ENCODE assay signal across 15 cellular contexts in genomic region chrX:23888887-23889501, GRCh38. TPM values are rescaled to one million over a fixed set of nuclear protein-coding genes. Genes with fewer than 3 reads are reported as not detected.
DNase-seq lines count a peak whose midpoint lies in the region; ATAC-seq, FAIRE-seq and TF ChIP-seq lines count a peak whose summit lies in the region.
"Had no signal": no experiment of that assay in that cellular context is flagged by ENCODE, and none has a peak within 500 bp of the region (broad histone marks: within the 10 kb centered on the region; RNA-seq: fewer than 3 reads in every experiment).

No MANE protein-coding gene starts in this region.

- no peak overlapping the region for H3K27ac Mint-ChIP-seq in activated CD4-positive, alpha-beta memory T cell treated with anti-CD3 and anti-CD28 coated beads, Interleukin-2, amount 10 ng/mL, durations not matched to agents 7 days and 5 days
- H3K27ac Mint-ChIP-seq: B cell had no signal

- no peaks in the 10 kb centered on the region for H3K9me3 Mint-ChIP-seq in activated CD4-positive, alpha-beta memory T cell treated with anti-CD3 and anti-CD28 coated beads, Interleukin-2, amount 10 ng/mL, durations not matched to agents 7 days and 5 days

- H3K36me3 ChIP-seq in skeletal muscle satellite cell (ENCODE audit: insufficient read depth, low read length) = no peaks in the 10 kb centered on the region
- H3K36me3 ChIP-seq: upper lobe of right lung had no signal

- no peaks in the 10 kb centered on the region for H3K27me3 ChIP-seq in skeletal muscle satellite cell (ENCODE audit: control insufficient read depth, insufficient read depth, low read length)
- H3K27me3 ChIP-seq: upper lobe of right lung had no signal

- no peaks in the 10 kb centered on the region for H3K36me3 Mint-ChIP-seq in activated CD4-positive, alpha-beta memory T cell treated with anti-CD3 and anti-CD28 coated beads, Interleukin-2, amount 10 ng/mL, durations not matched to agents 7 days and 5 days (ENCODE audit: low read depth)

- H3K4me1 ChIP-seq in skeletal muscle satellite cell (ENCODE audit: control insufficient read depth, insufficient read depth, low read length) = peaks cover 21% of the 10 kb centered on the region
- H3K4me1 ChIP-seq: upper lobe of right lung had no signal

- FAIRE-seq in G401.6 (lab: Jason Lieb, UNC) = peak; percentile 40
- FAIRE-seq in RCC 7860 (lab: Jason Lieb, UNC) = no peak

- peak overlapping the region; percentile 35 for H3K4me2 ChIP-seq in skeletal muscle satellite cell (ENCODE audit: low read length)

- DNase-seq in RCC 7860 (ENCODE audit: low spot score) (peak; percentile 30), fibroblast of mammary gland (ENCODE audit: low read depth) (peak; percentile 41), GM10266 (ENCODE audit: extremely low spot score) (no peak), NCI-H446 treated with DMSO at 0.1 percent for 48 hours (lab: John Stamatoyannopoulos, UW) (no peak)
- DNase-seq in activated CD4-positive, alpha-beta memory T cell treated with anti-CD3 and anti-CD28 coated beads, Interleukin-2, amount 10 ng/mL, durations not matched to agents 7 days and 5 days = no peak
- DNase-seq: activated gamma-delta T cell; GOT3; NCI-H1092; stimulated activated CD4-positive, alpha-beta T cell treated with anti-CD3 and anti-CD28 coated beads, Interleukin-4, amount 100 ng/mL, for 24 hours; upper lobe of right lung had no signal

- no peak overlapping the region for H3K4me3 ChIP-seq in fibroblast of mammary gland (ENCODE audit: control insufficient read depth, low read depth, low read length)
- H3K4me3 ChIP-seq in skeletal muscle satellite cell (ENCODE audit: low read length) = no peak overlapping the region
- H3K4me3 ChIP-seq: upper lobe of right lung had no signal

- no peaks in the 10 kb centered on the region for H3K27me3 Mint-ChIP-seq in activated CD4-positive, alpha-beta memory T cell treated with anti-CD3 and anti-CD28 coated beads, Interleukin-2, amount 10 ng/mL, durations not matched to agents 7 days and 5 days
- H3K27me3 Mint-ChIP-seq: B cell had no signal

- no peak overlapping the region for H3K4me3 Mint-ChIP-seq in activated CD4-positive, alpha-beta memory T cell treated with anti-CD3 and anti-CD28 coated beads, Interleukin-2, amount 10 ng/mL, durations not matched to agents 7 days and 5 days
- H3K4me3 Mint-ChIP-seq: B cell had no signal

- no peaks in the 10 kb centered on the region for H3K9me3 ChIP-seq in skeletal muscle satellite cell (replicated peaks; ENCODE audit: low read length)
- H3K9me3 ChIP-seq: upper lobe of right lung had no signal

- peak overlapping the region; percentile 30 for H3K9ac ChIP-seq in skeletal muscle satellite cell (ENCODE audit: low read depth, low read length)

- TF ChIP-seq CTCF in fibroblast of mammary gland (conservative IDR thresholded peaks at IDR 0.05; ENCODE audit: control insufficient read depth, insufficient read depth, low read depth, low read length) (no peak), GM10266 (IDR thresholded peaks at IDR 0.05; ENCODE audit: control insufficient read depth, insufficient read depth, low read depth, missing control alignments) (no peak)

- CTCF ChIA-PET in activated CD4-positive, alpha-beta memory T cell treated with anti-CD3 and anti-CD28 coated beads, Interleukin-2, amount 10 ng/mL, durations not matched to agents 7 days and 5 days (lab: Charles Lee) = interaction anchor here (0.7 to 0.9 kb wide), 2 partner anchors 13 to 15 kb away, joined by 5 read pairs; no protein-coding TSS in a partner anchor

- POLR2A ChIA-PET in activated CD4-positive, alpha-beta memory T cell treated with anti-CD3 and anti-CD28 coated beads, Interleukin-2, amount 10 ng/mL, durations not matched to agents 7 days and 5 days (lab: Charles Lee) = no interaction called here

- ATAC-seq in GM19467 (IDR thresholded peaks at IDR 0.05; ENCODE audit: unreplicated experiment) = no peak
- ATAC-seq: sciatic nerve, upper lobe of right lung had no signal

- H3K4me1 Mint-ChIP-seq in activated CD4-positive, alpha-beta memory T cell treated with anti-CD3 and anti-CD28 coated beads, Interleukin-2, amount 10 ng/mL, durations not matched to agents 7 days and 5 days = peaks cover 6% of the 10 kb centered on the region
- H3K4me1 Mint-ChIP-seq: B cell had no signal

RNA-seq across cellular contexts. Expression of gene APOO, which starts 18.7 kb away (rescaled TPM):
- total RNA-seq in skeletal muscle satellite cell (2012; rRNA removed) = 9.4 and 12.7 TPM in 2 replicates
- 10 to 100 TPM; 25.1 to 26.3 TPM for total RNA-seq in activated CD4-positive, alpha-beta memory T cell treated with anti-CD3 and anti-CD28 coated beads, Interleukin-2, amount 10 ng/mL, durations not matched to agents 7 days and 5 days

RNA-seq across cellular contexts. Expression of gene CXorf58, which starts 18.8 kb away (rescaled TPM):
- not detected in 2 replicates for total RNA-seq in skeletal muscle satellite cell (2012; rRNA removed)
- not detected for total RNA-seq in activated CD4-positive, alpha-beta memory T cell treated with anti-CD3 and anti-CD28 coated beads, Interleukin-2, amount 10 ng/mL, durations not matched to agents 7 days and 5 days
- total RNA-seq: B cell, sciatic nerve, upper lobe of right lung had no signal

Comparison
In these comparisons a context has a peak if more than half of its experiments do, and no peak if none do; other contexts are left out.
1. DNase-seq: peak in RCC 7860 (single experiment) and fibroblast of mammary gland (single experiment); none in activated CD4-positive, alpha-beta memory T cell treated with anti-CD3 and anti-CD28 coated beads, Interleukin-2, amount 10 ng/mL, durations not matched to agents 7 days and 5 days (single experiment), GM10266 (single experiment) and NCI-H446 treated with DMSO at 0.1 percent for 48 hours (single experiment).